9 cellular contexts compared by ENCODE assay signal in genomic region chr9:6645153-6646027, GRCh38. TPM values are rescaled to one million over a fixed set of nuclear protein-coding genes. Genes with fewer than 3 reads are reported as not detected.
A peak's percentile ranks its signal among the peaks of the same experiment; 100 is the strongest.
DNase-seq lines count a peak whose midpoint lies in the region; ATAC-seq, FAIRE-seq and TF ChIP-seq lines count a peak whose summit lies in the region.
"Had no signal": no experiment of that assay in that cellular context is flagged by ENCODE, and none has a peak within 500 bp of the region (broad histone marks: within the 10 kb centered on the region; RNA-seq: fewer than 3 reads in every experiment).

GLDC (minus strand) TSS chr9:6645729; CDS start chr9:6645499, 230 bp downstream.

- no peak within 1 kb of the TSS for H3K4ac ChIP-seq in mesendoderm (ENCODE audit: low read depth, low read length)

- no peak for FAIRE-seq in H54 (lab: Jason Lieb, UNC)
- FAIRE-seq: endometrium had no signal

- no peaks in the 10 kb centered on the region for H3K9me3 Mint-ChIP-seq in WTC11

- H3K4me3 ChIP-seq in GM12875 (ENCODE audit: low read depth, low read length) (peak within 1 kb of the TSS; percentile 82), ectodermal cell (ENCODE audit: insufficient read depth, low read depth, low read length) (peak within 1 kb of the TSS; percentile 75), mesendoderm (ENCODE audit: low read length) (peak within 1 kb of the TSS; percentile 42)

- H3K27ac ChIP-seq in ectodermal cell (ENCODE audit: insufficient read depth, low read depth, low read length, poor library complexity, severe bottlenecking) (peak within 1 kb of the TSS; percentile 44), mesendoderm (ENCODE audit: low read depth, low read length) (no peak within 1 kb of the TSS)

- H3K23ac ChIP-seq in mesendoderm (ENCODE audit: low read length) = no peak within 1 kb of the TSS

- peaks cover 59% of the 10 kb centered on the region for H3K4me1 Mint-ChIP-seq in WTC11

- 0 to 1% methylated on average over 79 of the region's 79 CpGs for WGBS in ectodermal cell, 2 experiments
- WGBS in mesendoderm (ENCODE audit: extremely low coverage, insufficient coverage, low lambda C conversion rate) = no CpG with 5 or more reads among the region's 79 CpGs

- peak; percentile 90 for ATAC-seq in WTC11

- no peak within 1 kb of the TSS for H3K18ac ChIP-seq in mesendoderm (ENCODE audit: low read length)

- H3K9ac ChIP-seq in mesendoderm (ENCODE audit: low read length) = peak within 1 kb of the TSS; percentile 68

- H3K27me3 Mint-ChIP-seq in WTC11 (ENCODE audit: low read depth) = peaks cover 3% of the 10 kb centered on the region; the same call in 1 of the 2 replicates

- H3K79me2 ChIP-seq in mesendoderm (ENCODE audit: control insufficient read depth, insufficient read depth, low read length) = peaks cover 4% of the 10 kb centered on the region

- POLR2A ChIA-PET in WTC11 (lab: Charles Lee) = interaction anchor here (0.7 to 1.1 kb wide), 4 partner anchors 19 to 41 kb away, joined by 3 to 9 read pairs (median 3); no protein-coding TSS in a partner anchor

- H3K27ac Mint-ChIP-seq in WTC11 = peak within 1 kb of the TSS; percentile 94

- peak within 1 kb of the TSS; percentile 81 for H3K56ac ChIP-seq in mesendoderm (ENCODE audit: low read length)

- 0 out of 2 replicates have a peak, but pooled peaks have one; percentile 6 for TF ChIP-seq POLR2A in H54 (IDR thresholded peaks at IDR 0.05; ENCODE audit: low read depth, low read length)

- H3K79me1 ChIP-seq in mesendoderm (ENCODE audit: low read length) = peaks cover 4% of the 10 kb centered on the region

- H3K36me3 ChIP-seq in ectodermal cell (ENCODE audit: control insufficient read depth, insufficient read depth, low read length) (no peaks in the 10 kb centered on the region), mesendoderm (ENCODE audit: control insufficient read depth, insufficient read depth, low read length) (no peaks in the 10 kb centered on the region)

- H2AK5ac ChIP-seq in mesendoderm (ENCODE audit: low read length) = no peak within 1 kb of the TSS

- H3K9me3 ChIP-seq in ectodermal cell (ENCODE audit: control insufficient read depth, low read length) = no peaks in the 10 kb centered on the region

- TF ChIP-seq CTCF in GM12875 (IDR thresholded peaks at IDR 0.05; ENCODE audit: borderline replicate concordance, insufficient read depth, low read depth, low read length) (no peak), WTC11 (IDR thresholded peaks at IDR 0.05) (no peak)

- no peak within 1 kb of the TSS for H2BK5ac ChIP-seq in mesendoderm (ENCODE audit: low read length)

- CTCF ChIA-PET in WTC11 (lab: Charles Lee) = interaction anchor here (0.9 to 1.0 kb wide), 2 partner anchors 22 kb away, joined by 3 to 5 read pairs; no protein-coding TSS in a partner anchor

- H2BK15ac ChIP-seq in mesendoderm (replicated peaks; ENCODE audit: low read depth) = no peak within 1 kb of the TSS

- H3K4me1 ChIP-seq in ectodermal cell (ENCODE audit: control insufficient read depth, insufficient read depth, low read length) (no peaks in the 10 kb centered on the region), mesendoderm (ENCODE audit: control insufficient read depth, low read depth, low read length) (no peaks in the 10 kb centered on the region)

- peak within 1 kb of the TSS; percentile 80 for H3K4me2 ChIP-seq in mesendoderm (ENCODE audit: low read length)

- H3K36me3 Mint-ChIP-seq in WTC11 = peaks cover 33% of the 10 kb centered on the region

- H3K27me3 ChIP-seq in ectodermal cell (ENCODE audit: control insufficient read depth, insufficient read depth, low read length, poor library complexity, severe bottlenecking) (peaks cover 23% of the 10 kb centered on the region), mesendoderm (ENCODE audit: insufficient read depth, low read length, poor library complexity) (no peaks in the 10 kb centered on the region)

- no peak within 1 kb of the TSS for H4K8ac ChIP-seq in mesendoderm (ENCODE audit: low read depth, low read length)

- H4K5ac ChIP-seq in mesendoderm (ENCODE audit: low read length) = no peak within 1 kb of the TSS

- peak; percentile 84 for DNase-seq in H54 (ENCODE audit: insufficient read length, low spot score)
- DNase-seq in NCI-H1092 treated with DMSO at 0.1 percent for 48 hours (lab: John Stamatoyannopoulos, UW) = peak; percentile 64
- DNase-seq in WTC11 (ENCODE audit: low spot score) = peak; percentile 92
- DNase-seq in mesendoderm = peak; percentile 95
- peak; percentile 19 for DNase-seq in stimulated activated CD8-positive, alpha-beta memory T cell treated with anti-CD3 and anti-CD28 coated beads, Interleukin-4, amount 100 ng/mL, for 24 hours (ENCODE audit: low read depth)
- no peak for DNase-seq in NOMO-1 (lab: John Stamatoyannopoulos, UW; ENCODE audit: unreplicated experiment in 2 of 2)

- H2BK120ac ChIP-seq in mesendoderm (ENCODE audit: low read depth, low read length) = no peak within 1 kb of the TSS

- peak within 1 kb of the TSS; percentile 98 for H3K4me3 Mint-ChIP-seq in WTC11

TF ChIP-seq in WTC11, 78 proteins besides CTCF, POLR2A, EP300 and RAD21 (continues in another document):
- no peak for TF ChIP-seq RORB (CRISPR knock-in tag; IDR thresholded peaks at IDR 0.05)
- 0 out of 2 replicates have a peak, but pooled peaks have one; percentile 41 for TF ChIP-seq MYBL2 (CRISPR knock-in tag; IDR thresholded peaks at IDR 0.05)
- TF ChIP-seq KAT7 (CRISPR knock-in tag; IDR thresholded peaks at IDR 0.05; ENCODE audit: borderline replicate concordance) = peak; percentile 97; the same call in 1 of the 2 replicates
- TF ChIP-seq MXD4 (CRISPR knock-in tag; IDR thresholded peaks at IDR 0.05; ENCODE audit: borderline replicate concordance) = no peak
- TF ChIP-seq ATF3 (CRISPR knock-in tag; conservative IDR thresholded peaks at IDR 0.05) = no peak
- TF ChIP-seq CREB1 (CRISPR knock-in tag; IDR thresholded peaks at IDR 0.05) = no peak
- TF ChIP-seq ZNF121 (CRISPR knock-in tag; IDR thresholded peaks at IDR 0.05) = no peak
- peak; percentile 71; the same call in 1 of the 2 replicates for TF ChIP-seq NFE2L1 (CRISPR knock-in tag; IDR thresholded peaks at IDR 0.05)
- TF ChIP-seq GTF2I (CRISPR knock-in tag; conservative IDR thresholded peaks at IDR 0.05) = no peak
- no peak for TF ChIP-seq ATF6 (CRISPR knock-in tag; IDR thresholded peaks at IDR 0.05)
- peak; percentile 69 for TF ChIP-seq FOXK1 (CRISPR knock-in tag; IDR thresholded peaks at IDR 0.05)
- peak; percentile 63 for TF ChIP-seq MAX (CRISPR knock-in tag; IDR thresholded peaks at IDR 0.05)
- 0 out of 2 replicates have a peak, but pooled peaks have one; percentile 30 for TF ChIP-seq FOXP1 (CRISPR knock-in tag; IDR thresholded peaks at IDR 0.05; ENCODE audit: borderline replicate concordance)
- no peak for TF ChIP-seq ESRRA (CRISPR knock-in tag; IDR thresholded peaks at IDR 0.05; ENCODE audit: borderline replicate concordance)
- peak; percentile 81 for TF ChIP-seq TEAD1 (CRISPR knock-in tag; IDR thresholded peaks at IDR 0.05)
- TF ChIP-seq ZNF671 (CRISPR knock-in tag; IDR thresholded peaks at IDR 0.05) = no peak
- no peak for TF ChIP-seq ATF2 (CRISPR knock-in tag; IDR thresholded peaks at IDR 0.05; ENCODE audit: borderline replicate concordance, low read depth)

RNA-seq across cellular contexts. Expression of gene GLDC, which starts in this region (rescaled TPM):
- 136 to 153 TPM (median 145 TPM) in 3 replicates for total RNA-seq in WTC11 (2021)
- polyA plus RNA-seq in ectodermal cell (2013, experiment 1 of 4) = 63.8 TPM
- 83.8 TPM for polyA plus RNA-seq in ectodermal cell (2013, experiment 2 of 4)
- polyA plus RNA-seq in ectodermal cell (2013, experiment 3 of 4) = 52.6 TPM
- polyA plus RNA-seq in ectodermal cell (2013, experiment 4 of 4) = 61.9 TPM
- polyA plus RNA-seq in mesendoderm (2013, experiment 1 of 2) = 39.5 TPM
- 39.3 TPM for polyA plus RNA-seq in mesendoderm (2013, experiment 2 of 2)

Comparison
In these comparisons a context has a peak if more than half of its experiments do, and no peak if none do; other contexts are left out.
1. DNase-seq: peak in H54 (single experiment), NCI-H1092 treated with DMSO at 0.1 percent for 48 hours (single experiment), WTC11 (single experiment), mesendoderm (single experiment) and stimulated activated CD8-positive, alpha-beta memory T cell treated with anti-CD3 and anti-CD28 coated beads, Interleukin-4, amount 100 ng/mL, for 24 hours (single experiment); none in NOMO-1 (0 of 2).
2. Peak in every context shown above with its lines, with median percentiles within 50 percentile points of each other: H3K4me3 ChIP-seq.